9 cellular contexts compared by ENCODE assay signal in genomic region chr3:72916249-72916648, GRCh38.
"Had no signal": no experiment of that assay in that cellular context is flagged by ENCODE, and none has a peak within 500 bp of the region (broad histone marks: within the 10 kb centered on the region; RNA-seq: fewer than 3 reads in every experiment).

No MANE protein-coding gene starts in this region.

- H3K4me3 ChIP-seq: GM23338 had no signal

- H2AFZ ChIP-seq: GM23338 had no signal

- DNase-seq: H9, HCEC 1CT, HFFc6, IMR-90, KBM-7 had no signal

- H3K27ac Mint-ChIP-seq: GM23338, H9, HFFc6 had no signal

- H3K9me3 Mint-ChIP-seq: GM23338, H9, HFFc6 had no signal

- H3K4me1 Mint-ChIP-seq: GM23338, H9 had no signal

- H3K4me3 Mint-ChIP-seq: GM23338, H9, HFFc6 had no signal

- FAIRE-seq: H1, H54 had no signal

- H3K27ac ChIP-seq: HL-60 had no signal

- ATAC-seq: GM23338 had no signal

- H3K4me2 ChIP-seq: GM23338 had no signal
